Comparison of ENCODE assay signal across 19 cellular contexts in the genomic region with DNA sequence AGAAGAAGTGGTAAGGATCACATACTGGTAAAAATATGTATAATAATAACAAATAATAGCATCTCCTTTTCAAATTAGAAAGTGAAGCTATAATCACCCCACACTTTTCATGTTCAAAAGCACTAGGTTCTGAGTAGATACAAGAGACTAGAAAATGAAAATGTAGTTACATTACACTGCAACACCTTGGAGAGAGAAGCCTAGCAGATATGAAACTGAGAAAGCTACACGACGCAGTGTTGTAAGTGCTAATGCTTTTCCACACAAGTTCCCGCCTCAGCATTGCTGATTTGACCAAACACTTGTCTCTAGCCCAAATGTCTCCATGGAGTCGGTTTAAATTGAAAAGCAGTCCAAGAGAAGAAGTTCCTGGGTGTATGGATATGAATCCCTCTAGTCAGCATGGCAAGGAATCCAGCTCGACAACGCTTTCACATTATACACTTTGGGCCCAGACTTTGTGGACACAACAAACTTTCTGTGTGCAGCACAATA. TPM values are rescaled to one million over a fixed set of nuclear protein-coding genes. Genes with fewer than 3 reads are reported as not detected.
DNase-seq lines count a peak whose midpoint lies in the region; ATAC-seq and TF ChIP-seq lines count a peak whose summit lies in the region.
"Had no signal": no experiment of that assay in that cellular context is flagged by ENCODE, and none has a peak within 500 bp of the region (broad histone marks: within the 10 kb centered on the region; RNA-seq: fewer than 3 reads in every experiment).

No MANE protein-coding gene starts in this region.

- H3F3A ChIP-seq in MM.1S (ENCODE audit: insufficient read depth, low read length), result no peaks in the 10 kb centered on the region

- no peaks in the 10 kb centered on the region for H3K4me1 ChIP-seq in breast epithelium
- no peaks in the 10 kb centered on the region for H3K4me1 ChIP-seq in MM.1S (ENCODE audit: low read length)
- peaks cover 0 to 39% (median 0%) of the 10 kb centered on the region in 3 donors for H3K4me1 ChIP-seq in gastroesophageal sphincter

- CTCF ChIA-PET in MCF 10A (lab: Yijun Ruan, JAX), result interaction anchor here (0.6 kb wide), 2 partner anchors 12 to 143 kb away, joined by 3 read pairs; no protein-coding TSS in a partner anchor

- no TSS peak for BruUV-seq in MCF 10A (replicated peaks; lab: Mats Ljungman, UMichigan)

- intact Hi-C loops in breast epithelium (cut with DNase I; ENCODE audit: low total_unique reads), result no loop called here
- intact Hi-C loops in MCF 10A (cut with micrococcal nuclease), result no loop called here

- ATAC-seq in gastroesophageal sphincter (no peak), HG02981 (IDR thresholded peaks at IDR 0.05; ENCODE audit: unreplicated experiment) (no peak)
- no peak for ATAC-seq in natural killer cell treated with Interleukin-12 subunit alpha and Interleukin-12 subunit beta and Interleukin-15 and Interleukin-18, amount 100 ng/mL, for 72 hours

- POLR2A ChIA-PET in MCF 10A (lab: Yijun Ruan, JAX), result interaction anchor here (0.9 kb wide), 1 partner anchor 8 kb away, joined by 3 read pairs; no protein-coding TSS in a partner anchor

- H3K79me2 ChIP-seq in MM.1S (ENCODE audit: low read length), result no peaks in the 10 kb centered on the region

- no peaks in the 10 kb centered on the region for H4K20me1 ChIP-seq in MM.1S (ENCODE audit: insufficient read depth, low read length)

- H3K4me3 Mint-ChIP-seq in MCF 10A (ENCODE audit: unreplicated experiment), result no peak overlapping the region
- H3K4me3 Mint-ChIP-seq in natural killer cell treated with Interleukin-12 subunit alpha and Interleukin-12 subunit beta and Interleukin-15 and Interleukin-18, amount 100 ng/mL, for 72 hours, result no peak overlapping the region
- H3K4me3 Mint-ChIP-seq: activated CD4-positive, alpha-beta T cell treated with anti-CD3 and anti-CD28 coated beads, Interleukin-2, amount 10 ng/mL, durations not matched to agents 24 days and 14 days; activated naive CD4-positive, alpha-beta T cell treated with anti-CD3 and anti-CD28 coated beads, Interleukin-2, amount 50 U/mL, for 24 hours; central memory CD8-positive, alpha-beta T cell had no signal

- no peak overlapping the region for H2AFZ ChIP-seq in MM.1S (ENCODE audit: low read length)

- TF ChIP-seq POLR2A in breast epithelium (IDR thresholded peaks at IDR 0.05) (no peak), gastroesophageal sphincter (IDR thresholded peaks at IDR 0.05) (no peak)

- H3K36me3 ChIP-seq in breast epithelium (no peaks in the 10 kb centered on the region), MM.1S (replicated peaks; ENCODE audit: insufficient read depth, low read length) (no peaks in the 10 kb centered on the region), gastroesophageal sphincter (no peaks in the 10 kb centered on the region)

- no peaks in the 10 kb centered on the region for H3K9me2 ChIP-seq in MM.1S (replicated peaks; ENCODE audit: insufficient read depth, low read length)

- no peaks in the 10 kb centered on the region for H3K9me3 Mint-ChIP-seq in MCF 10A (ENCODE audit: unreplicated experiment)
- H3K9me3 Mint-ChIP-seq in natural killer cell treated with Interleukin-12 subunit alpha and Interleukin-12 subunit beta and Interleukin-15 and Interleukin-18, amount 100 ng/mL, for 72 hours, result no peaks in the 10 kb centered on the region
- H3K9me3 Mint-ChIP-seq: activated CD4-positive, alpha-beta T cell treated with anti-CD3 and anti-CD28 coated beads, Interleukin-2, amount 10 ng/mL, durations not matched to agents 24 days and 14 days; activated naive CD4-positive, alpha-beta T cell treated with anti-CD3 and anti-CD28 coated beads, Interleukin-2, amount 50 U/mL, for 24 hours had no signal

- DNase-seq in breast epithelium (ENCODE audit: low spot score in 2 of 2) (no peak), MCF 10A (ENCODE audit: unreplicated experiment) (no peak), MM.1S (peak; percentile 51), NCI-H1436 (lab: John Stamatoyannopoulos, UW) (no peak)
- DNase-seq in natural killer cell treated with Interleukin-12 subunit alpha and Interleukin-12 subunit beta and Interleukin-15 and Interleukin-18, amount 100 ng/mL, for 72 hours (ENCODE audit: low spot score), result no peak
- DNase-seq: activated CD4-positive, alpha-beta T cell treated with anti-CD3 and anti-CD28 coated beads, Interleukin-2, amount 10 ng/mL, durations not matched to agents 24 days and 14 days; activated T-cell treated with anti-CD3 and anti-CD28 coated beads for 4 hours; foreskin fibroblast; NCI-H187; NCI-H510A treated with DMSO at 0.1 percent for 48 hours; OCI-M1; stimulated activated CD4-positive, alpha-beta T cell treated with anti-CD3 and anti-CD28 coated beads, Interleukin-4, amount 100 ng/mL, for 4 hours had no signal

- H3K27ac ChIP-seq in breast epithelium (no peak overlapping the region), MM.1S (ENCODE audit: low read length) (no peak overlapping the region), gastroesophageal sphincter (peak overlapping the region in 3 of 4 donors; percentile 1 to 81 (median 38)), temporal lobe (ENCODE audit: low read depth, low read length) (peak overlapping the region; percentile 36)
- H3K27ac ChIP-seq: skin epidermis had no signal

- H3K4me3 ChIP-seq in breast epithelium (peak overlapping the region in 2 of 3 donors; percentile 14 to 22), MM.1S (ENCODE audit: low read length) (no peak overlapping the region), gastroesophageal sphincter (peak overlapping the region in 1 of 2 donors; percentile 16)
- H3K4me3 ChIP-seq: skin epidermis had no signal

- H3K4me2 ChIP-seq in MM.1S (ENCODE audit: low read depth, low read length), result no peak overlapping the region

- H3K27ac Mint-ChIP-seq in MCF 10A (ENCODE audit: low read depth, unreplicated experiment), result no peak overlapping the region
- no peak overlapping the region for H3K27ac Mint-ChIP-seq in natural killer cell treated with Interleukin-12 subunit alpha and Interleukin-12 subunit beta and Interleukin-15 and Interleukin-18, amount 100 ng/mL, for 72 hours
- H3K27ac Mint-ChIP-seq: activated CD4-positive, alpha-beta T cell treated with anti-CD3 and anti-CD28 coated beads, Interleukin-2, amount 10 ng/mL, durations not matched to agents 24 days and 14 days; activated naive CD4-positive, alpha-beta T cell treated with anti-CD3 and anti-CD28 coated beads, Interleukin-2, amount 50 U/mL, for 24 hours had no signal

- TF ChIP-seq CTCF in breast epithelium (IDR thresholded peaks at IDR 0.05) (no peak), MCF 10A (IDR thresholded peaks at IDR 0.05; ENCODE audit: unreplicated experiment) (no peak), MM.1S (IDR thresholded peaks at IDR 0.05; ENCODE audit: low read length) (no peak), gastroesophageal sphincter (IDR thresholded peaks at IDR 0.05) (no peak)

- H3K27me3 Mint-ChIP-seq in MCF 10A (ENCODE audit: insufficient read depth, unreplicated experiment), result peaks cover 27% of the 10 kb centered on the region
- H3K27me3 Mint-ChIP-seq in natural killer cell treated with Interleukin-12 subunit alpha and Interleukin-12 subunit beta and Interleukin-15 and Interleukin-18, amount 100 ng/mL, for 72 hours, result peaks cover 14 to 33% of the 10 kb centered on the region in 2 donors

- H3K4me1 Mint-ChIP-seq in MCF 10A (ENCODE audit: insufficient read depth, unreplicated experiment), result no peaks in the 10 kb centered on the region
- no peaks in the 10 kb centered on the region for H3K4me1 Mint-ChIP-seq in natural killer cell treated with Interleukin-12 subunit alpha and Interleukin-12 subunit beta and Interleukin-15 and Interleukin-18, amount 100 ng/mL, for 72 hours (ENCODE audit: low read depth in 2 of 2)
- H3K4me1 Mint-ChIP-seq: activated CD4-positive, alpha-beta T cell treated with anti-CD3 and anti-CD28 coated beads, Interleukin-2, amount 10 ng/mL, durations not matched to agents 24 days and 14 days; activated naive CD4-positive, alpha-beta T cell treated with anti-CD3 and anti-CD28 coated beads, Interleukin-2, amount 50 U/mL, for 24 hours; central memory CD8-positive, alpha-beta T cell had no signal

- H3K27me3 ChIP-seq in breast epithelium (peaks cover 0 to 17% of the 10 kb centered on the region in 2 donors), MM.1S (replicated peaks; ENCODE audit: insufficient read depth, low read length) (no peaks in the 10 kb centered on the region), gastroesophageal sphincter (peaks cover 9% of the 10 kb centered on the region)

- no peaks in the 10 kb centered on the region for H3K36me3 Mint-ChIP-seq in MCF 10A (ENCODE audit: insufficient read depth, unreplicated experiment)
- H3K36me3 Mint-ChIP-seq in natural killer cell treated with Interleukin-12 subunit alpha and Interleukin-12 subunit beta and Interleukin-15 and Interleukin-18, amount 100 ng/mL, for 72 hours, result no peaks in the 10 kb centered on the region
- H3K36me3 Mint-ChIP-seq: activated naive CD4-positive, alpha-beta T cell treated with anti-CD3 and anti-CD28 coated beads, Interleukin-2, amount 50 U/mL, for 24 hours had no signal

- no peak overlapping the region for H3K9ac ChIP-seq in MM.1S (ENCODE audit: low read length)

- H3K9me3 ChIP-seq in breast epithelium, result no peaks in the 10 kb centered on the region
- no peaks in the 10 kb centered on the region for H3K9me3 ChIP-seq in MM.1S (replicated peaks; ENCODE audit: insufficient read depth, low read length)
- H3K9me3 ChIP-seq in gastroesophageal sphincter, result no peaks in the 10 kb centered on the region

- 16 to 50% methylated on average over 4 to 6 of the region's 6 CpGs for WGBS in gastroesophageal sphincter (ENCODE audit: low coverage in 1 of 2), 2 donors

- no peak for TF ChIP-seq EP300 in gastroesophageal sphincter (IDR thresholded peaks at IDR 0.05)

RNA-seq across cellular contexts. Expression of gene PDE1C, which starts 1.7 kb away (rescaled TPM):
- total RNA-seq in breast epithelium, result 10 to 100 TPM in 2 of 3 donors, 1 to 10 TPM in 1; 3.2 to 30.1 (median 18.7) TPM
- 0.14 and 0.27 TPM in 2 replicates for total RNA-seq in MCF 10A (2022)
- 10 to 100 TPM; 17.2 to 28.8 (median 21.7) TPM for total RNA-seq in gastroesophageal sphincter
- 21.1 TPM for total RNA-seq in temporal lobe
- under 1 TPM; 0.12 to 0.39 TPM for total RNA-seq in natural killer cell treated with Interleukin-12 subunit alpha and Interleukin-12 subunit beta and Interleukin-15 and Interleukin-18, amount 100 ng/mL, for 72 hours
- total RNA-seq: activated CD4-positive, alpha-beta T cell treated with anti-CD3 and anti-CD28 coated beads, Interleukin-2, amount 10 ng/mL, durations not matched to agents 24 days and 14 days; LHCN-M2 had no signal

Comparison
In these comparisons a context has a peak if more than half of its experiments do, and no peak if none do; other contexts are left out.
1. H3K27ac ChIP-seq: peak in gastroesophageal sphincter (3 of 4) and temporal lobe (single experiment); none in breast epithelium (0 of 2) and MM.1S (single experiment).